ENCODE assay signal across 3 cellular contexts in genomic region chr9:77595426-77596051, GRCh38.
TF ChIP-seq lines count a peak whose summit lies in the region.

No MANE protein-coding gene starts in this region.

TF ChIP-seq in liver, 16 proteins besides CTCF, POLR2A, EP300 and RAD21:
- TF ChIP-seq ZBTB33 (IDR thresholded peaks at IDR 0.05) (no peak), FOXA2 (IDR thresholded peaks at IDR 0.05) (no peak), NR2F2 (IDR thresholded peaks at IDR 0.05) (peak; percentile 67)
TF ChIP-seq in liver: peak in this region for 1.

TF ChIP-seq in HepG2, 621 proteins besides CTCF, POLR2A, EP300 and RAD21:
- TF ChIP-seq ZSCAN30 (CRISPR knock-in tag; IDR thresholded peaks at IDR 0.05), result no peak
- TF ChIP-seq MTF2 (CRISPR knock-in tag; IDR thresholded peaks at IDR 0.05; ENCODE audit: borderline replicate concordance), result no peak
- no peak for TF ChIP-seq ZNF772 (CRISPR knock-in tag; IDR thresholded peaks at IDR 0.05)
- TF ChIP-seq KAT7 (CRISPR knock-in tag; IDR thresholded peaks at IDR 0.05; ENCODE audit: borderline replicate concordance), result no peak
- no peak for TF ChIP-seq ZNF253 (CRISPR knock-in tag; IDR thresholded peaks at IDR 0.05; ENCODE audit: borderline replicate concordance)
- TF ChIP-seq ZNF367 (CRISPR knock-in tag; IDR thresholded peaks at IDR 0.05; ENCODE audit: borderline replicate concordance), result no peak

TF ChIP-seq in SK-N-SH treated with all-trans-retinoic acid at 6 μM for 48 hours, 23 proteins besides CTCF, POLR2A, EP300 and RAD21:
- TF ChIP-seq CSDC2 (CRISPR knock-in tag; IDR thresholded peaks at IDR 0.05) (no peak), ZNF565 (CRISPR knock-in tag; conservative IDR thresholded peaks at IDR 0.05; ENCODE audit: low read depth) (0 out of 2 replicates have a peak, but pooled peaks have one; percentile 3), ARNTL (CRISPR knock-in tag; IDR thresholded peaks at IDR 0.05; ENCODE audit: borderline replicate concordance, low read depth) (no peak), ZNF8 (CRISPR knock-in tag; IDR thresholded peaks at IDR 0.05) (no peak), ISL1 (CRISPR knock-in tag; IDR thresholded peaks at IDR 0.05) (peak; percentile 56; the same call in 1 of the 2 replicates), TCF4 (CRISPR knock-in tag; IDR thresholded peaks at IDR 0.05; ENCODE audit: borderline replicate concordance) (peak; percentile 82), ZFP30 (CRISPR knock-in tag; IDR thresholded peaks at IDR 0.05) (no peak), RARB (CRISPR knock-in tag; IDR thresholded peaks at IDR 0.05) (no peak), ESRRG (CRISPR knock-in tag; IDR thresholded peaks at IDR 0.05) (0 out of 2 replicates have a peak, but pooled peaks have one; percentile 62), GLIS3 (CRISPR knock-in tag; IDR thresholded peaks at IDR 0.05) (no peak), ZNF70 (CRISPR knock-in tag; IDR thresholded peaks at IDR 0.05) (no peak), POU6F1 (CRISPR knock-in tag; IDR thresholded peaks at IDR 0.05; ENCODE audit: borderline replicate concordance, low read depth) (no peak), ZFP3 (CRISPR knock-in tag; IDR thresholded peaks at IDR 0.05) (0 out of 2 replicates have a peak, but pooled peaks have one; percentile 68)
- TF ChIP-seq, protein P1, sequence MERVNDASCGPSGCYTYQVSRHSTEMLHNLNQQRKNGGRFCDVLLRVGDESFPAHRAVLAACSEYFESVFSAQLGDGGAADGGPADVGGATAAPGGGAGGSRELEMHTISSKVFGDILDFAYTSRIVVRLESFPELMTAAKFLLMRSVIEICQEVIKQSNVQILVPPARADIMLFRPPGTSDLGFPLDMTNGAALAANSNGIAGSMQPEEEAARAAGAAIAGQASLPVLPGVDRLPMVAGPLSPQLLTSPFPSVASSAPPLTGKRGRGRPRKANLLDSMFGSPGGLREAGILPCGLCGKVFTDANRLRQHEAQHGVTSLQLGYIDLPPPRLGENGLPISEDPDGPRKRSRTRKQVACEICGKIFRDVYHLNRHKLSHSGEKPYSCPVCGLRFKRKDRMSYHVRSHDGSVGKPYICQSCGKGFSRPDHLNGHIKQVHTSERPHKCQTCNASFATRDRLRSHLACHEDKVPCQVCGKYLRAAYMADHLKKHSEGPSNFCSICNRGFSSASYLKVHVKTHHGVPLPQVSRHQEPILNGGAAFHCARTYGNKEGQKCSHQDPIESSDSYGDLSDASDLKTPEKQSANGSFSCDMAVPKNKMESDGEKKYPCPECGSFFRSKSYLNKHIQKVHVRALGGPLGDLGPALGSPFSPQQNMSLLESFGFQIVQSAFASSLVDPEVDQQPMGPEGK (CRISPR knock-in tag; IDR thresholded peaks at IDR 0.05; ENCODE audit: borderline replicate concordance), result no peak
